9 cellular contexts compared by ENCODE assay signal in the genomic region with DNA sequence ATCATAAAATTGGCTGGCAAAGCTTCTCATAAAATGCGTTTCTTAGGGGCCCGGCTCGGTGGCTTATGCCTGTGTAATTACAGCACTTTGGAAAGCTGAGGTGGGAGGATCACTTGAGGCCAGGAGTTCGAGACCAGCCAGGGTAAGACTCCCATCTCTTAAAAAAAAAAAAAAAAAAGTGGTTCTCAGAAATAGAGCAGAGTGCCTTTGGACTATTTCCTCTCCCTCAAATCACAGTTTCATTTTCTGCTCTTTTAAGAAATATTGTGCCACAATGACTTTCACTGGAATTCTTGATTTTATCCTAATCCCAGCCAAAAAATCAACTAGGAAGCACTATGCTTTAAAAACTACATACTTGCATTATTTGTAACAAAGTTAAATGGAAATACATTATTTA. TPM values are rescaled to one million over a fixed set of nuclear protein-coding genes. Genes with fewer than 3 reads are reported as not detected.
DNase-seq lines count a peak whose midpoint lies in the region; ATAC-seq and TF ChIP-seq lines count a peak whose summit lies in the region.
"Had no signal": no experiment of that assay in that cellular context is flagged by ENCODE, and none has a peak within 500 bp of the region (broad histone marks: within the 10 kb centered on the region; RNA-seq: fewer than 3 reads in every experiment).

No MANE protein-coding gene starts in this region.

- H3K4me3 ChIP-seq in RWPE2 (ENCODE audit: severe bottlenecking), result no peak overlapping the region
- no peak overlapping the region for H3K4me3 ChIP-seq in gastroesophageal sphincter
- H3K4me3 ChIP-seq in skeletal muscle tissue (ENCODE audit: low read length in 3 of 3), result no peak overlapping the region
- H3K4me3 ChIP-seq in effector memory CD4-positive, alpha-beta T cell (ENCODE audit: insufficient read depth, low read depth, low read length, poor library complexity, severe bottlenecking), result no peak overlapping the region
- no peak overlapping the region for H3K4me3 ChIP-seq in MG63

- H3K27me3 ChIP-seq in RWPE2 (ENCODE audit: insufficient read depth, poor library complexity, severe bottlenecking) (no peaks in the 10 kb centered on the region), gastroesophageal sphincter (no peaks in the 10 kb centered on the region), skeletal muscle tissue (ENCODE audit: control insufficient read depth in 3 of 3, insufficient read depth in 3 of 3, low read length in 3 of 3) (no peaks in the 10 kb centered on the region), MG63 (no peaks in the 10 kb centered on the region; the same call in 1 of the 2 replicates)
- H3K27me3 ChIP-seq in effector memory CD4-positive, alpha-beta T cell (replicated peaks; ENCODE audit: control insufficient read depth, insufficient read depth, low read length, poor library complexity, severe bottlenecking), result no peaks in the 10 kb centered on the region

- H3K9ac ChIP-seq in skeletal muscle tissue (ENCODE audit: low read depth in 1 of 3, low read length in 3 of 3), result peak overlapping the region in 1 of 3 donors; percentile 28

- H3K27ac ChIP-seq in RWPE2 (ENCODE audit: poor library complexity, severe bottlenecking), result peak overlapping the region; percentile 84
- H3K27ac ChIP-seq in gastroesophageal sphincter, result peak overlapping the region in 3 of 4 donors; percentile 33 to 62 (median 37)
- H3K27ac ChIP-seq in skeletal muscle tissue (ENCODE audit: low read depth, low read length), result peak overlapping the region; percentile 53
- H3K27ac ChIP-seq in effector memory CD4-positive, alpha-beta T cell (ENCODE audit: insufficient read depth, low read length, poor library complexity, severe bottlenecking), result no peak overlapping the region
- H3K27ac ChIP-seq: HL-60 had no signal

- WGBS in gastroesophageal sphincter (ENCODE audit: low coverage in 1 of 2), 2 donors, result 25 to 31% methylated on average over 3 to 4 of the region's 4 CpGs

- no peak for TF ChIP-seq EP300 in gastroesophageal sphincter (IDR thresholded peaks at IDR 0.05)

- CTCF ChIA-PET in HEK293T (lab: Yijun Ruan, JAX), result interaction anchor here (0.6 to 1.1 kb wide), 5 partner anchors 35 to 866 kb away, joined by 3 read pairs; no protein-coding TSS in a partner anchor

- no peak for TF ChIP-seq POLR2A in gastroesophageal sphincter (IDR thresholded peaks at IDR 0.05)

- POLR2A ChIA-PET in HEK293T (lab: Yijun Ruan, JAX), result no interaction called here

- H3K36me3 ChIP-seq in RWPE2 (ENCODE audit: low read depth) (no peaks in the 10 kb centered on the region), gastroesophageal sphincter (no peaks in the 10 kb centered on the region), skeletal muscle tissue (ENCODE audit: control insufficient read depth in 3 of 3, insufficient read depth in 3 of 3, low read length in 3 of 3) (no peaks in the 10 kb centered on the region), MG63 (no peaks in the 10 kb centered on the region)
- H3K36me3 ChIP-seq in effector memory CD4-positive, alpha-beta T cell (ENCODE audit: control insufficient read depth, insufficient read depth, low read length), result no peaks in the 10 kb centered on the region

- H3K9me3 ChIP-seq in RWPE2 (ENCODE audit: severe bottlenecking) (no peaks in the 10 kb centered on the region), gastroesophageal sphincter (no peaks in the 10 kb centered on the region), skeletal muscle tissue (ENCODE audit: control insufficient read depth in 3 of 3, low read length in 3 of 3) (no peaks in the 10 kb centered on the region), MG63 (no peaks in the 10 kb centered on the region)
- H3K9me3 ChIP-seq in effector memory CD4-positive, alpha-beta T cell (ENCODE audit: control insufficient read depth, low read length), result no peaks in the 10 kb centered on the region

- DNase-seq in HEK293T (ENCODE audit: extremely low spot score) (no peak), RWPE2 (ENCODE audit: low spot score) (no peak), AG08396 (ENCODE audit: low spot score) (no peak), MG63 (no peak)
- no peak for DNase-seq in effector memory CD4-positive, alpha-beta T cell

- ATAC-seq in RWPE2 (ENCODE audit: low read depth) (no peak), gastroesophageal sphincter (no peak), HG03342 (IDR thresholded peaks at IDR 0.05; ENCODE audit: unreplicated experiment) (no peak)

- H3K4me1 ChIP-seq in RWPE2 (ENCODE audit: insufficient read depth, poor library complexity, severe bottlenecking) (peaks cover 21% of the 10 kb centered on the region), gastroesophageal sphincter (peaks cover 0 to 12% (median 4%) of the 10 kb centered on the region in 3 donors), skeletal muscle tissue (ENCODE audit: control insufficient read depth in 3 of 3, insufficient read depth in 3 of 3, low read length in 3 of 3) (peaks cover 0 to 5% (median 4%) of the 10 kb centered on the region in 3 donors)
- H3K4me1 ChIP-seq in effector memory CD4-positive, alpha-beta T cell (ENCODE audit: control insufficient read depth, insufficient read depth, low read length, poor library complexity, severe bottlenecking), result no peaks in the 10 kb centered on the region

- no peak for TF ChIP-seq CTCF in RWPE2 (IDR thresholded peaks at IDR 0.05; ENCODE audit: poor library complexity, severe bottlenecking)
- no peak for TF ChIP-seq CTCF in gastroesophageal sphincter (IDR thresholded peaks at IDR 0.05)

TF ChIP-seq in HEK293T, 16 proteins besides CTCF, POLR2A, EP300 and RAD21:
- TF ChIP-seq ZNF384 (IDR thresholded peaks at IDR 0.05), result 0 out of 2 replicates have a peak, but pooled peaks have one; percentile 19
- no peak for TF ChIP-seq NFRKB (IDR thresholded peaks at IDR 0.05)
- TF ChIP-seq BHLHE40 (IDR thresholded peaks at IDR 0.05; ENCODE audit: borderline replicate concordance), result no peak
TF ChIP-seq in HEK293T: peak in this region for 1.

RNA-seq across cellular contexts. Expression of gene HSF2BP, which starts 13.3 kb away (rescaled TPM):
- total RNA-seq in gastroesophageal sphincter, result 1 to 10 TPM in 2 of 4 donors, under 1 TPM in 2; 0.40 to 2.4 (median 1.2) TPM
- 1.6 TPM for total RNA-seq in skeletal muscle tissue
- total RNA-seq in MG63 (2014; rRNA removed; shearing (Covaris generic); ENCODE audit: low replicate concordance), result 2.4 and 6.4 TPM in 2 replicates

RNA-seq across cellular contexts. Expression of gene RRP1B, which starts 13.4 kb away (rescaled TPM):
- total RNA-seq in gastroesophageal sphincter (10 to 100 TPM; 17.8 to 23.7 (median 21.2) TPM), skeletal muscle tissue (13.6 TPM)
- total RNA-seq in MG63 (2014; rRNA removed; shearing (Covaris generic); ENCODE audit: low replicate concordance), result 17.9 and 23.0 TPM in 2 replicates
